Comparison of ENCODE assay signal across 16 cellular contexts in genomic region chr3:65508743-65509422, GRCh38.
A peak's percentile ranks its signal among the peaks of the same experiment; 100 is the strongest.
DNase-seq lines count a peak whose midpoint lies in the region; ATAC-seq and TF ChIP-seq lines count a peak whose summit lies in the region.
"Had no signal": no experiment of that assay in that cellular context is flagged by ENCODE, and none has a peak within 500 bp of the region (broad histone marks: within the 10 kb centered on the region; RNA-seq: fewer than 3 reads in every experiment).

No MANE protein-coding gene starts in this region.

- H3K27me3 Mint-ChIP-seq in endodermal cell (ENCODE audit: insufficient read depth) (no peaks in the 10 kb centered on the region), type B pancreatic cell (no peaks in the 10 kb centered on the region)
- H3K27me3 Mint-ChIP-seq: activated CD4-positive, alpha-beta memory T cell treated with anti-CD3 and anti-CD28 coated beads for 36 hours; activated naive CD8-positive, alpha-beta T cell had no signal

- no peak for TF ChIP-seq CTCF in endodermal cell (conservative IDR thresholded peaks at IDR 0.05)
- no peak for TF ChIP-seq CTCF in type B pancreatic cell (conservative IDR thresholded peaks at IDR 0.05)
- no peak for TF ChIP-seq CTCF in foreskin keratinocyte (conservative IDR thresholded peaks at IDR 0.05)

- peak overlapping the region; percentile 97 for H3K27ac Mint-ChIP-seq in endodermal cell
- peak overlapping the region; percentile 76 for H3K27ac Mint-ChIP-seq in type B pancreatic cell
- H3K27ac Mint-ChIP-seq: activated CD4-positive, alpha-beta memory T cell treated with anti-CD3 and anti-CD28 coated beads for 36 hours; activated naive CD8-positive, alpha-beta T cell; HFFc6 had no signal

- peak overlapping the region; percentile 63 for H3K9ac ChIP-seq in NT2/D1 (ENCODE audit: insufficient read length, low read depth)
- H3K9ac ChIP-seq in endodermal cell (ENCODE audit: extremely low read depth, low read length, poor library complexity, severe bottlenecking) = peak overlapping the region; percentile 49

- peaks cover 3% of the 10 kb centered on the region for H3K36me3 Mint-ChIP-seq in endodermal cell (ENCODE audit: low read depth)
- H3K36me3 Mint-ChIP-seq in type B pancreatic cell = no peaks in the 10 kb centered on the region
- H3K36me3 Mint-ChIP-seq: activated CD4-positive, alpha-beta memory T cell treated with anti-CD3 and anti-CD28 coated beads for 36 hours; activated naive CD8-positive, alpha-beta T cell had no signal

- peak overlapping the region; percentile 66 for H3K4me3 Mint-ChIP-seq in endodermal cell
- peak overlapping the region; percentile 70 for H3K4me3 Mint-ChIP-seq in type B pancreatic cell
- H3K4me3 Mint-ChIP-seq: activated CD4-positive, alpha-beta memory T cell treated with anti-CD3 and anti-CD28 coated beads for 36 hours; activated naive CD8-positive, alpha-beta T cell; activated T-cell treated with anti-CD3 and anti-CD28 coated beads, Interleukin-2, amount 50 U/mL, for 4 hours; HFFc6 had no signal

- DNase-seq in NT2/D1 (ENCODE audit: low read depth, low spot score) (no peak), endodermal cell (no peak), iPS DF 6.9 (ENCODE audit: low read depth, low spot score) (no peak), type B pancreatic cell (ENCODE audit: extremely low spot score, unreplicated experiment) (no peak), epidermal melanocyte (ENCODE audit: insufficient read length, low spot score) (no peak), foreskin keratinocyte (no peak)
- no peak for DNase-seq in activated CD4-positive, CD25-positive, alpha-beta regulatory T cell treated with anti-CD3 and anti-CD28 coated beads, Interleukin-2, amount 50 U/mL, for 72 hours
- DNase-seq: activated CD4-positive, alpha-beta memory T cell treated with anti-CD3 and anti-CD28 coated beads for 36 hours; activated T-cell treated with anti-CD3 and anti-CD28 coated beads, Interleukin-2, amount 50 U/mL, for 4 hours; central memory CD4-positive, alpha-beta T cell; HFFc6; ovary; SW 1271; tibial artery had no signal

- H3K4me3 ChIP-seq in NT2/D1 (ENCODE audit: insufficient read length, low read depth) = peak overlapping the region; percentile 48
- peak overlapping the region; percentile 73 for H3K4me3 ChIP-seq in endodermal cell (ENCODE audit: low read length)
- H3K4me3 ChIP-seq in iPS DF 6.9 (ENCODE audit: low read length) = peak overlapping the region; percentile 41; the same call in 1 of the 2 replicates
- H3K4me3 ChIP-seq: ovary, tibial artery had no signal

- H3K4me1 Mint-ChIP-seq in endodermal cell = peaks cover 7% of the 10 kb centered on the region
- peaks cover 15% of the 10 kb centered on the region for H3K4me1 Mint-ChIP-seq in type B pancreatic cell (ENCODE audit: unreplicated experiment)

- H3K27ac ChIP-seq in endodermal cell (ENCODE audit: low read depth, low read length) (no peak overlapping the region), iPS DF 6.9 (ENCODE audit: low read length) (no peak overlapping the region), foreskin keratinocyte (no peak overlapping the region)
- H3K27ac ChIP-seq: ovary, tibial artery had no signal

- H3K4me1 ChIP-seq in NT2/D1 (ENCODE audit: insufficient read depth, insufficient read length) (peaks cover 2% of the 10 kb centered on the region), endodermal cell (ENCODE audit: control insufficient read depth, insufficient read depth, low read length) (peaks cover 3% of the 10 kb centered on the region), iPS DF 6.9 (ENCODE audit: control insufficient read depth, insufficient read depth, low read length) (peaks cover 2% of the 10 kb centered on the region; the same call in 1 of the 2 replicates), foreskin keratinocyte (no peaks in the 10 kb centered on the region)
- H3K4me1 ChIP-seq: tibial artery had no signal

- H3K36me3 ChIP-seq in NT2/D1 (ENCODE audit: insufficient read depth, insufficient read length, low read length) = no peaks in the 10 kb centered on the region
- H3K36me3 ChIP-seq in endodermal cell (ENCODE audit: control insufficient read depth, insufficient read depth, low read length) = no peaks in the 10 kb centered on the region
- no peaks in the 10 kb centered on the region for H3K36me3 ChIP-seq in iPS DF 6.9 (ENCODE audit: control insufficient read depth, insufficient read depth, low read length)
- H3K36me3 ChIP-seq: ovary, tibial artery had no signal

- WGBS in endodermal cell (ENCODE audit: insufficient coverage in 1 of 2, insufficient read length in 1 of 2), 2 experiments = 48% methylated on average over 9 of the region's 9 CpGs; no CpG with 5 or more reads in 1 of the 2 experiments
- no CpG with 5 or more reads among the region's 9 CpGs for WGBS in iPS DF 6.9 (ENCODE audit: insufficient coverage, insufficient read length)

- H3K27me3 ChIP-seq in NT2/D1 (ENCODE audit: insufficient read depth, insufficient read length) (no peaks in the 10 kb centered on the region), endodermal cell (ENCODE audit: control insufficient read depth, insufficient read depth, low read length, poor library complexity, severe bottlenecking) (no peaks in the 10 kb centered on the region), iPS DF 6.9 (ENCODE audit: control insufficient read depth, insufficient read depth, low read length) (no peaks in the 10 kb centered on the region), foreskin keratinocyte (no peaks in the 10 kb centered on the region)
- H3K27me3 ChIP-seq: ovary, tibial artery had no signal

- H3K9me3 Mint-ChIP-seq in endodermal cell = peaks cover 16% of the 10 kb centered on the region
- H3K9me3 Mint-ChIP-seq in type B pancreatic cell = no peaks in the 10 kb centered on the region
- H3K9me3 Mint-ChIP-seq: activated CD4-positive, alpha-beta memory T cell treated with anti-CD3 and anti-CD28 coated beads for 36 hours; HFFc6 had no signal

- peaks cover 7% of the 10 kb centered on the region; the same call in 1 of the 2 replicates for H3K9me3 ChIP-seq in NT2/D1 (ENCODE audit: insufficient read depth, low read length)
- H3K9me3 ChIP-seq in endodermal cell (ENCODE audit: control insufficient read depth, low read length) = peaks cover 8% of the 10 kb centered on the region
- H3K9me3 ChIP-seq in iPS DF 6.9 (ENCODE audit: control insufficient read depth, insufficient read depth, low read length) = no peaks in the 10 kb centered on the region
- H3K9me3 ChIP-seq: ovary, tibial artery had no signal

- no peak for ATAC-seq in foreskin keratinocyte
- ATAC-seq: activated T-cell treated with anti-CD3 and anti-CD28 coated beads, Interleukin-2, amount 50 U/mL, for 4 hours; left lobe of liver had no signal
